ENCODE assay signal across 22 cellular contexts in the genomic region with DNA sequence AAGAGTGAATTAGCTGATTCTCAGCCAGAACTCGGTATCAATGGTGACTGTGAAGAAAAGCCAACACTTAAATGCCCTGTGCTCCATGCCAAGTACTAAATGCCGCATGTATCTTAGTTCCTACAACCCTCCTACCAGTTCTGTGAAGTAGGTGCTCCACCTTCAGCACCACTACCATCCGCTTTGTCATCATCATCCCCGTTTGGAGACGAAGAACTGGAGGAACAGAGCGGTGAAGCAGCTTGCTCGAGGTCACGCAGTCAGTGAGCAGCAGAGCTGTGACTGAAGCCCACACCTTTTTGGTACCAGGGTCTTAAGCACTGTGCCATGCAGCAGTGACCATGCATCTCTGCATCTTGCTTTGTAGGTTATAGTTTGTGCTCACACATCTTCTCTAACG.
"Had no signal": no experiment of that assay in that cellular context is flagged by ENCODE, and none has a peak within 500 bp of the region (broad histone marks: within the 10 kb centered on the region; RNA-seq: fewer than 3 reads in every experiment).

No MANE protein-coding gene starts in this region.

- H3K4me1 ChIP-seq: foreskin keratinocyte, gastroesophageal sphincter, heart left ventricle, left lung, lower lobe of right lung had no signal

- H3K36me3 ChIP-seq: gastroesophageal sphincter, heart left ventricle, left lung, lower lobe of right lung had no signal

- H2AFZ ChIP-seq: hepatocyte had no signal

- H3K27me3 ChIP-seq: foreskin keratinocyte, heart left ventricle, hepatocyte, left lung had no signal

- H3K9me3 ChIP-seq: gastroesophageal sphincter, heart left ventricle, left lung, lower lobe of right lung, mucosa of descending colon had no signal

- H3K4me2 ChIP-seq: hepatocyte had no signal

- H3K27ac ChIP-seq: coronary artery, epithelial cell of prostate, foreskin keratinocyte, gastroesophageal sphincter, heart left ventricle, hepatocyte, left lung, lower lobe of right lung had no signal

- DNase-seq: effector CD8-positive, alpha-beta T cell; effector memory CD8-positive, alpha-beta T cell; endodermal cell; erythroblast; foreskin keratinocyte; heart left ventricle; left cardiac atrium; left lung; left ventricle myocardium superior; lower lobe of right lung; mesenchymal stem cell; mucosa of descending colon; naive B cell had no signal

- H3K79me2 ChIP-seq: hepatocyte had no signal

- H3K4me3 ChIP-seq: coronary artery, gastroesophageal sphincter, heart left ventricle, hepatocyte, left lung, lower lobe of right lung, mucosa of descending colon had no signal

- FAIRE-seq: colon, endometrium, frontal cortex, islet of Langerhans, keratinocyte had no signal
